19 cellular contexts compared by ENCODE assay signal in genomic region chr20:60192351-60192750, GRCh38.
"Had no signal": no experiment of that assay in that cellular context is flagged by ENCODE, and none has a peak within 500 bp of the region (broad histone marks: within the 10 kb centered on the region; RNA-seq: fewer than 3 reads in every experiment).

No MANE protein-coding gene starts in this region.

- H3K9me3 ChIP-seq: Peyer's patch had no signal

- H3K4me1 ChIP-seq: Peyer's patch had no signal

- H3K4me3 ChIP-seq: Peyer's patch, SK-N-MC had no signal

- H3K36me3 ChIP-seq: Peyer's patch had no signal

- H3K27me3 ChIP-seq: Peyer's patch had no signal

- DNase-seq: activated B cell treated with CpG ODN at 0.5 μM for 24 hours; activated CD4-positive, alpha-beta T cell treated with anti-CD3 and anti-CD28 coated beads for 1 hour; activated CD4-positive, alpha-beta T cell treated with anti-CD3 and anti-CD28 coated beads, Interleukin-2, amount 50 U/mL, for 48 hours; activated CD8-positive, alpha-beta memory T cell treated with anti-CD3 and anti-CD28 coated beads, Interleukin-2, amount 10 ng/mL, durations not matched to agents 7 days and 5 days; activated effector memory CD4-positive, alpha-beta T cell treated with anti-CD3 and anti-CD28 coated beads, Interleukin-2, amount 50 U/mL, for 16 hours; activated naive CD4-positive, alpha-beta T cell treated with Interleukin-2 at 50 U/mL for 16 hours; activated T-cell treated with anti-CD3 and anti-CD28 coated beads, Interleukin-2, amount 50 U/mL, for 24 hours; amygdala; MM.1S; NCI-H1105; NCI-H1436; NCI-H1694 treated with DMSO at 0.1 percent for 48 hours; NCI-H2029 treated with DMSO at 0.1 percent for 48 hours; NCI-H524; Peyer's patch; T-cell; T-helper 2 cell; T1000 had no signal

- H3K27ac ChIP-seq: Peyer's patch, SK-N-MC had no signal
